In the genomic region with DNA sequence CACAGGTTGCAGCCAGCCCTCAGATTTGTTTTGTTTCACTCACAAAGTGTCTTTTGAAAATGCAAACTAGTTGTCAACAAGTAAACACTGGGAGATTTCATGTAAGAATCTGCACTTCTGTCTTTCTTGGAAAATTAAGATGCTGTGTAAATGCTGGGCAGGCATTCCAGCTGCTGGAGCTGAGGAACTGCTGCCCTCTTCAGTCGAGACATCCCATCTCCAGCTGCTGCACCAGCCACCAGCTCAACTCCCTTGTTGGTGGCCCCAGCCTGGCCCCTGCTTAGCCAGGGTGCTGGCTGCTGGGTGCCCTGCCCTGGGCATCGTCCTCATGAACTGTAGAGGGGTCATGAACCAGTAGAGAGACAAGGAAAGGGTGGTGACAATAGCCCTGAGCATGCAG, we compare ENCODE assay signal across 1 cellular context.
TF ChIP-seq lines count a peak whose summit lies in the region.

No MANE protein-coding gene starts in this region.

TF ChIP-seq in WTC11, 78 proteins besides CTCF, POLR2A, EP300 and RAD21 (continued from another document):
- TF ChIP-seq, protein P1, sequence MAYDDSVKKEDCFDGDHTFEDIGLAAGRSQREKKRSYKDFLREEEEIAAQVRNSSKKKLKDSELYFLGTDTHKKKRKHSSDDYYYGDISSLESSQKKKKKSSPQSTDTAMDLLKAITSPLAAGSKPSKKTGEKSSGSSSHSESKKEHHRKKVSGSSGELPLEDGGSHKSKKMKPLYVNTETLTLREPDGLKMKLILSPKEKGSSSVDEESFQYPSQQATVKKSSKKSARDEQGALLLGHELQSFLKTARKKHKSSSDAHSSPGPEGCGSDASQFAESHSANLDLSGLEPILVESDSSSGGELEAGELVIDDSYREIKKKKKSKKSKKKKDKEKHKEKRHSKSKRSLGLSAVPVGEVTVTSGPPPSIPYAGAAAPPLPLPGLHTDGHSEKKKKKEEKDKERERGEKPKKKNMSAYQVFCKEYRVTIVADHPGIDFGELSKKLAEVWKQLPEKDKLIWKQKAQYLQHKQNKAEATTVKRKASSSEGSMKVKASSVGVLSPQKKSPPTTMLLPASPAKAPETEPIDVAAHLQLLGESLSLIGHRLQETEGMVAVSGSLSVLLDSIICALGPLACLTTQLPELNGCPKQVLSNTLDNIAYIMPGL (CRISPR knock-in tag; IDR thresholded peaks at IDR 0.05) = no peak
- TF ChIP-seq, protein P2, sequence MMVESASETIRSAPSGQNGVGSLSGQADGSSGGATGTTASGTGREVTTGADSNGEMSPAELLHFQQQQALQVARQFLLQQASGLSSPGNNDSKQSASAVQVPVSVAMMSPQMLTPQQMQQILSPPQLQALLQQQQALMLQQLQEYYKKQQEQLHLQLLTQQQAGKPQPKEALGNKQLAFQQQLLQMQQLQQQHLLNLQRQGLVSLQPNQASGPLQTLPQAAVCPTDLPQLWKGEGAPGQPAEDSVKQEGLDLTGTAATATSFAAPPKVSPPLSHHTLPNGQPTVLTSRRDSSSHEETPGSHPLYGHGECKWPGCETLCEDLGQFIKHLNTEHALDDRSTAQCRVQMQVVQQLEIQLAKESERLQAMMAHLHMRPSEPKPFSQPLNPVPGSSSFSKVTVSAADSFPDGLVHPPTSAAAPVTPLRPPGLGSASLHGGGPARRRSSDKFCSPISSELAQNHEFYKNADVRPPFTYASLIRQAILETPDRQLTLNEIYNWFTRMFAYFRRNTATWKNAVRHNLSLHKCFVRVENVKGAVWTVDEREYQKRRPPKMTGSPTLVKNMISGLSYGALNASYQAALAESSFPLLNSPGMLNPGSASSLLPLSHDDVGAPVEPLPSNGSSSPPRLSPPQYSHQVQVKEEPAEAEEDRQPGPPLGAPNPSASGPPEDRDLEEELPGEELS (CRISPR knock-in tag; IDR thresholded peaks at IDR 0.05) = no peak
- TF ChIP-seq ETV6 (CRISPR knock-in tag; IDR thresholded peaks at IDR 0.05) (no peak), NR1H2 (CRISPR knock-in tag; IDR thresholded peaks at IDR 0.05) (no peak), EMX1 (CRISPR knock-in tag; IDR thresholded peaks at IDR 0.05) (no peak), SOX15 (CRISPR knock-in tag; IDR thresholded peaks at IDR 0.05) (no peak), ZNF263 (CRISPR knock-in tag; IDR thresholded peaks at IDR 0.05; ENCODE audit: low read depth) (no peak), IRF2 (CRISPR knock-in tag; IDR thresholded peaks at IDR 0.05; ENCODE audit: borderline replicate concordance, low read depth) (no peak), ZNF396 (CRISPR knock-in tag; IDR thresholded peaks at IDR 0.05; ENCODE audit: borderline replicate concordance) (no peak), SP1 (CRISPR knock-in tag; conservative IDR thresholded peaks at IDR 0.05) (no peak), CREM (CRISPR knock-in tag; IDR thresholded peaks at IDR 0.05) (no peak)
- TF ChIP-seq, protein P3, sequence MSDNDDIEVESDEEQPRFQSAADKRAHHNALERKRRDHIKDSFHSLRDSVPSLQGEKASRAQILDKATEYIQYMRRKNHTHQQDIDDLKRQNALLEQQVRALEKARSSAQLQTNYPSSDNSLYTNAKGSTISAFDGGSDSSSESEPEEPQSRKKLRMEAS (CRISPR knock-in tag; IDR thresholded peaks at IDR 0.05) = no peak
- TF ChIP-seq, protein P4, sequence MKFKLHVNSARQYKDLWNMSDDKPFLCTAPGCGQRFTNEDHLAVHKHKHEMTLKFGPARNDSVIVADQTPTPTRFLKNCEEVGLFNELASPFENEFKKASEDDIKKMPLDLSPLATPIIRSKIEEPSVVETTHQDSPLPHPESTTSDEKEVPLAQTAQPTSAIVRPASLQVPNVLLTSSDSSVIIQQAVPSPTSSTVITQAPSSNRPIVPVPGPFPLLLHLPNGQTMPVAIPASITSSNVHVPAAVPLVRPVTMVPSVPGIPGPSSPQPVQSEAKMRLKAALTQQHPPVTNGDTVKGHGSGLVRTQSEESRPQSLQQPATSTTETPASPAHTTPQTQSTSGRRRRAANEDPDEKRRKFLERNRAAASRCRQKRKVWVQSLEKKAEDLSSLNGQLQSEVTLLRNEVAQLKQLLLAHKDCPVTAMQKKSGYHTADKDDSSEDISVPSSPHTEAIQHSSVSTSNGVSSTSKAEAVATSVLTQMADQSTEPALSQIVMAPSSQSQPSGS (CRISPR knock-in tag; IDR thresholded peaks at IDR 0.05; ENCODE audit: borderline replicate concordance, low read depth) = no peak
- TF ChIP-seq, protein P5, sequence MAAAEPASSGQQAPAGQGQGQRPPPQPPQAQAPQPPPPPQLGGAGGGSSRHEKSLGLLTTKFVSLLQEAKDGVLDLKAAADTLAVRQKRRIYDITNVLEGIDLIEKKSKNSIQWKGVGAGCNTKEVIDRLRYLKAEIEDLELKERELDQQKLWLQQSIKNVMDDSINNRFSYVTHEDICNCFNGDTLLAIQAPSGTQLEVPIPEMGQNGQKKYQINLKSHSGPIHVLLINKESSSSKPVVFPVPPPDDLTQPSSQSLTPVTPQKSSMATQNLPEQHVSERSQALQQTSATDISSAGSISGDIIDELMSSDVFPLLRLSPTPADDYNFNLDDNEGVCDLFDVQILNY (CRISPR knock-in tag; IDR thresholded peaks at IDR 0.05) = no peak
- TF ChIP-seq, protein P6, sequence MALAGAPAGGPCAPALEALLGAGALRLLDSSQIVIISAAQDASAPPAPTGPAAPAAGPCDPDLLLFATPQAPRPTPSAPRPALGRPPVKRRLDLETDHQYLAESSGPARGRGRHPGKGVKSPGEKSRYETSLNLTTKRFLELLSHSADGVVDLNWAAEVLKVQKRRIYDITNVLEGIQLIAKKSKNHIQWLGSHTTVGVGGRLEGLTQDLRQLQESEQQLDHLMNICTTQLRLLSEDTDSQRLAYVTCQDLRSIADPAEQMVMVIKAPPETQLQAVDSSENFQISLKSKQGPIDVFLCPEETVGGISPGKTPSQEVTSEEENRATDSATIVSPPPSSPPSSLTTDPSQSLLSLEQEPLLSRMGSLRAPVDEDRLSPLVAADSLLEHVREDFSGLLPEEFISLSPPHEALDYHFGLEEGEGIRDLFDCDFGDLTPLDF (CRISPR knock-in tag; IDR thresholded peaks at IDR 0.05) = no peak
- TF ChIP-seq, protein P7, sequence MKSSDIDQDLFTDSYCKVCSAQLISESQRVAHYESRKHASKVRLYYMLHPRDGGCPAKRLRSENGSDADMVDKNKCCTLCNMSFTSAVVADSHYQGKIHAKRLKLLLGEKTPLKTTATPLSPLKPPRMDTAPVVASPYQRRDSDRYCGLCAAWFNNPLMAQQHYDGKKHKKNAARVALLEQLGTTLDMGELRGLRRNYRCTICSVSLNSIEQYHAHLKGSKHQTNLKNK (CRISPR knock-in tag; IDR thresholded peaks at IDR 0.05) = no peak
- TF ChIP-seq, protein P8, sequence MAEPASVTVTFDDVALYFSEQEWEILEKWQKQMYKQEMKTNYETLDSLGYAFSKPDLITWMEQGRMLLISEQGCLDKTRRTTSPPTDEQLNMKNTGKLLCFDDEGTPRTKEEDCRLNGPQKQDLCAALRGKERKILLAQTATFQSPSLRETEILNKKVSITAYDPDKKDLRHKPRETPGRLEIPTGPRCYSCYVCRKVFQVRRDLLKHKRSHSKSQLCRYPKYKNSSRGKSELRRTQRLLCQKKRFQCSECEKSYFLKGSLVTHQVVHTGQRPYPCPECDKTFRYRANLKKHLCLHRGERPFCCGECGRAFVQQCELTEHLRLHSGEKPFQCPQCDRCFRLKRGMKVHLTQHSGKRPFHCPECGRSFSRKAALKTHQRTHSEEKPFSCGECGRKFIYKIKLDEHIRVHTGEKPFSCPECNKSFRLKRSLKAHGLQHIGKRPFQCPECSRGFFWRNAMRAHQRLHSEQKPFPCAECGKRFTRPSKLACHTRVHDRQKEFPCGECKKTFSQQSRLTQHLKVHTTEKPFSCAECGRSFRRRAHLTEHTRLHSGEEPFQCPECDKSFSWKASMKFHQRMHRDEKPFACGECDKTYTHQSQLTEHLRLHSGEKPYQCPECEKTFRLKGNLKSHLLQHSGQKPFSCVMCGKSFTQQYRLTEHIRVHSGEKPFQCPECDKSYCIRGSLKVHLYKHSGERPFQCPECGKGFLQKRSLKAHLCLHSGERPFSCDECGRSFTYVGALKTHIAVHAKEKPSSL (CRISPR knock-in tag; conservative IDR thresholded peaks at IDR 0.05) = no peak
TF ChIP-seq in WTC11: peak in this region for 0.
